Comparison of ENCODE assay signal across 1 cellular context in the genomic region with DNA sequence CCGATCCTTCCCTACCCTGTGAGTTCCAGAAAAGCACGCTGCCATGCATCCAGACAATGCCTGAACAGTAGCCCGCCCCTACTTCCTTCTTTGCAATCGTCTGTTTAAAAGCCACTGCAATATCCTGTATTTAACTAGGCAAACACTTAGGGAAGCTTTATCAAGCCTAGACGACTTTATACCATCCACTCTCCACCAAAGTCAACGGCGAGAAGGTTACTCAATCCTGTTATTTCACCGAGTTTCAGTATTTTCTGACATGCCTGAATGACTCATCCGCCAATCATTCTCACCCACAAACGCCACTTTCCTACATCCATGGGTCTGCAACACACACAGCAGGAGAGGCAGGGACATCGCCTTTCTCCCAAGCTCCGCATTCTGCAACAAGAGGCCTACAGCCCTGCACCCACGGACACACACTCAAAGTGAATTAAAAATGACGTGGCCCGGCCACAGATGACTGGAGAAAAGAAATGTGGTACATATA.
TF ChIP-seq lines count a peak whose summit lies in the region.

No MANE protein-coding gene starts in this region.

TF ChIP-seq in K562, 482 proteins besides CTCF, POLR2A, EP300 and RAD21 (continued from another document):
- TF ChIP-seq FOXJ2 (tag; IDR thresholded peaks at IDR 0.05) (no peak), SMARCB1 (IDR thresholded peaks at IDR 0.05; ENCODE audit: insufficient read length, low read depth) (no peak), IRF2 (CRISPR knock-in tag; IDR thresholded peaks at IDR 0.05) (no peak), SMARCA4 (IDR thresholded peaks at IDR 0.05) (0 out of 2 replicates have a peak, but pooled peaks have one; percentile 52), JUN (IDR thresholded peaks at IDR 0.05; ENCODE audit: borderline replicate concordance, low read depth, low read length) (peak; percentile 87), JUN (CRISPR knock-in tag; IDR thresholded peaks at IDR 0.05; ENCODE audit: borderline replicate concordance) (no peak), PRMT5 (CRISPR knock-in tag; IDR thresholded peaks at IDR 0.05) (no peak), KAT8 (IDR thresholded peaks at IDR 0.05; ENCODE audit: low read depth) (no peak), POLR2B (IDR thresholded peaks at IDR 0.05; ENCODE audit: low read depth, partially characterized antibody) (no peak), CEBPB (tag; IDR thresholded peaks at IDR 0.05) (peak; percentile 64; the same call in 1 of the 2 replicates), FOSL1 (tag; conservative IDR thresholded peaks at IDR 0.05) (peak; percentile 92), CEBPG (CRISPR knock-in tag; IDR thresholded peaks at IDR 0.05) (peak; percentile 67; the same call in 1 of the 2 replicates), CEBPG (tag; conservative IDR thresholded peaks at IDR 0.05 in 1 of 2, IDR thresholded peaks at IDR 0.05 in 1 of 2) (peak in 1 of 2 experiments; percentile 91; a peak in 2 of 4 replicates), PHB2 (IDR thresholded peaks at IDR 0.05; ENCODE audit: low read depth) (no peak), SMARCE1 (IDR thresholded peaks at IDR 0.05) (peak; percentile 32; the same call in 1 of the 2 replicates), DPF2 (IDR thresholded peaks at IDR 0.05) (0 out of 2 replicates have a peak, but pooled peaks have one; percentile 30)
- TF ChIP-seq, protein P1, sequence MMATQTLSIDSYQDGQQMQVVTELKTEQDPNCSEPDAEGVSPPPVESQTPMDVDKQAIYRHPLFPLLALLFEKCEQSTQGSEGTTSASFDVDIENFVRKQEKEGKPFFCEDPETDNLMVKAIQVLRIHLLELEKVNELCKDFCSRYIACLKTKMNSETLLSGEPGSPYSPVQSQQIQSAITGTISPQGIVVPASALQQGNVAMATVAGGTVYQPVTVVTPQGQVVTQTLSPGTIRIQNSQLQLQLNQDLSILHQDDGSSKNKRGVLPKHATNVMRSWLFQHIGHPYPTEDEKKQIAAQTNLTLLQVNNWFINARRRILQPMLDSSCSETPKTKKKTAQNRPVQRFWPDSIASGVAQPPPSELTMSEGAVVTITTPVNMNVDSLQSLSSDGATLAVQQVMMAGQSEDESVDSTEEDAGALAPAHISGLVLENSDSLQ (IDR thresholded peaks at IDR 0.05), result peak; percentile 92
- TF ChIP-seq, protein P2, sequence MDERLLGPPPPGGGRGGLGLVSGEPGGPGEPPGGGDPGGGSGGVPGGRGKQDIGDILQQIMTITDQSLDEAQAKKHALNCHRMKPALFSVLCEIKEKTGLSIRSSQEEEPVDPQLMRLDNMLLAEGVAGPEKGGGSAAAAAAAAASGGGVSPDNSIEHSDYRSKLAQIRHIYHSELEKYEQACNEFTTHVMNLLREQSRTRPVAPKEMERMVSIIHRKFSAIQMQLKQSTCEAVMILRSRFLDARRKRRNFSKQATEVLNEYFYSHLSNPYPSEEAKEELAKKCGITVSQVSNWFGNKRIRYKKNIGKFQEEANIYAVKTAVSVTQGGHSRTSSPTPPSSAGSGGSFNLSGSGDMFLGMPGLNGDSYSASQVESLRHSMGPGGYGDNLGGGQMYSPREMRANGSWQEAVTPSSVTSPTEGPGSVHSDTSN (CRISPR knock-in tag; IDR thresholded peaks at IDR 0.05; ENCODE audit: low read depth), result no peak
- TF ChIP-seq, protein P2 (tag; conservative IDR thresholded peaks at IDR 0.05; ENCODE audit: low read depth), result peak; percentile 51
- TF ChIP-seq, protein P3, sequence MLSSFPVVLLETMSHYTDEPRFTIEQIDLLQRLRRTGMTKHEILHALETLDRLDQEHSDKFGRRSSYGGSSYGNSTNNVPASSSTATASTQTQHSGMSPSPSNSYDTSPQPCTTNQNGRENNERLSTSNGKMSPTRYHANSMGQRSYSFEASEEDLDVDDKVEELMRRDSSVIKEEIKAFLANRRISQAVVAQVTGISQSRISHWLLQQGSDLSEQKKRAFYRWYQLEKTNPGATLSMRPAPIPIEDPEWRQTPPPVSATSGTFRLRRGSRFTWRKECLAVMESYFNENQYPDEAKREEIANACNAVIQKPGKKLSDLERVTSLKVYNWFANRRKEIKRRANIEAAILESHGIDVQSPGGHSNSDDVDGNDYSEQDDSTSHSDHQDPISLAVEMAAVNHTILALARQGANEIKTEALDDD (IDR thresholded peaks at IDR 0.05), result 0 out of 2 replicates have a peak, but pooled peaks have one; percentile 31
- TF ChIP-seq, protein P4, sequence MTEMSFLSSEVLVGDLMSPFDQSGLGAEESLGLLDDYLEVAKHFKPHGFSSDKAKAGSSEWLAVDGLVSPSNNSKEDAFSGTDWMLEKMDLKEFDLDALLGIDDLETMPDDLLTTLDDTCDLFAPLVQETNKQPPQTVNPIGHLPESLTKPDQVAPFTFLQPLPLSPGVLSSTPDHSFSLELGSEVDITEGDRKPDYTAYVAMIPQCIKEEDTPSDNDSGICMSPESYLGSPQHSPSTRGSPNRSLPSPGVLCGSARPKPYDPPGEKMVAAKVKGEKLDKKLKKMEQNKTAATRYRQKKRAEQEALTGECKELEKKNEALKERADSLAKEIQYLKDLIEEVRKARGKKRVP (CRISPR knock-in tag; IDR thresholded peaks at IDR 0.05), result no peak
- TF ChIP-seq, protein P5, sequence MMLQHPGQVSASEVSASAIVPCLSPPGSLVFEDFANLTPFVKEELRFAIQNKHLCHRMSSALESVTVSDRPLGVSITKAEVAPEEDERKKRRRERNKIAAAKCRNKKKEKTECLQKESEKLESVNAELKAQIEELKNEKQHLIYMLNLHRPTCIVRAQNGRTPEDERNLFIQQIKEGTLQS (IDR thresholded peaks at IDR 0.05), result peak; percentile 93
- TF ChIP-seq, protein P5 (CRISPR knock-in tag; conservative IDR thresholded peaks at IDR 0.05), result no peak
